In the genomic region with DNA sequence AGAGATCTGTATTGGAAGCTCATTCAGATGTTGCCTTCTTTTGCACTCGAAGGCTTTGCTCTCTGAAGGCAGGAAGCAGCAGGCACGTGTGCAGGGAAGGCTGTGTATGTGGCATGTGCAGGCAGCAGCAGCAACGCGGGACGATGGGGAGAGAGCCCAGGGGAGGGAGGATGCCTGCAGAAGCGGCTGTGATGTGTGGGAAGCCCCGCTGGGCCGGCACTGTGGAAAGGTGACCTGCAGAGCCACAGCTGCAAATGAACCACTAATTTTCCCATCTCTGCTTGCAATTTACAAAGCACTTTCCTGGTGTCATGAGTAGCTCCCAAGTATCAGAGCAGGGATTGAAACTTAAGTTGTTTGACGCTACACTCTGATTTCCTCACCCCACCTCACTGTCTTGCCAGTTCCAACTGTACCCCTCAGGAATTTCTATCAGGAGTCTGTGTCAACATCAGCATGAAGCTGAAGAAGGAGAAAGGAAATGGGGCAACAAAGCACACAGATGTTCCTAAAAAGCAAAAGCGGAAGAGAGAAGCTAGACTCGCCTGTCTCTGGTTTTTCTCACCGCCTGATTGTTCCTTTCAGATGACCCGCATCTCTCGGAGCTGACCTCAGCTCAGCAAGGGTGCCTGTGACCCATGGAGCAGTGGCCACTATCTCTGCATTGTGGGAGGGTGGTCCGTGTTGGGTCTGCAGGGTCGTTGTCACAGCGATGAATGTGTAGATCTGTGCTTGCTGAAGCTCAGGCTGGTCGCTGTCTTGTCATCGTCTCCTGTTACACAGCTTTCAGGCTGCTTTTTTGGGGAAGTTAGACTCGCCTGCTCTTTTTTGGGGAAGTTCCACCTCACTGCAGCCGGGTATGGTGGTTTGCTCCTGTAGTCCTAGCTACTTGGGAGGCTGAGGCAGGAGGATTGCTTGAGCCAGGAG, we compare ENCODE assay signal across 2 cellular contexts.
TF ChIP-seq lines count a peak whose summit lies in the region.

No MANE protein-coding gene starts in this region.

TF ChIP-seq in HEK293, 187 proteins besides CTCF, POLR2A, EP300 and RAD21:
- TF ChIP-seq ZIC2 (tag by site-specific recombination; IDR thresholded peaks at IDR 0.05) (peak; percentile 75), ZNF701 (tag by site-specific recombination; IDR thresholded peaks at IDR 0.05) (no peak)

TF ChIP-seq in H1, 55 proteins besides CTCF, POLR2A, EP300 and RAD21:
- TF ChIP-seq NRF1 (IDR thresholded peaks at IDR 0.05; ENCODE audit: low read depth, low read length) (no peak), TBP (IDR thresholded peaks at IDR 0.05; ENCODE audit: low read depth, low read length) (no peak), KDM5A (IDR thresholded peaks at IDR 0.05; ENCODE audit: low read length) (no peak), POU5F1 (IDR thresholded peaks at IDR 0.05; ENCODE audit: low read depth, low read length) (no peak), CEBPB (IDR thresholded peaks at IDR 0.05; ENCODE audit: low read depth, low read length) (no peak), EGR1 (IDR thresholded peaks at IDR 0.05; ENCODE audit: borderline replicate concordance, low read depth, low read length) (no peak), JUN (IDR thresholded peaks at IDR 0.05; ENCODE audit: low read depth, low read length) (no peak), TAF7 (optimal IDR thresholded peaks at IDR 0.05; ENCODE audit: borderline replicate concordance, low read depth, low read length) (no peak), RNF2 (IDR thresholded peaks at IDR 0.05; ENCODE audit: borderline replicate concordance, low read depth, low read length, missing control alignments, poor library complexity, severe bottlenecking) (no peak)
- TF ChIP-seq, protein P1, sequence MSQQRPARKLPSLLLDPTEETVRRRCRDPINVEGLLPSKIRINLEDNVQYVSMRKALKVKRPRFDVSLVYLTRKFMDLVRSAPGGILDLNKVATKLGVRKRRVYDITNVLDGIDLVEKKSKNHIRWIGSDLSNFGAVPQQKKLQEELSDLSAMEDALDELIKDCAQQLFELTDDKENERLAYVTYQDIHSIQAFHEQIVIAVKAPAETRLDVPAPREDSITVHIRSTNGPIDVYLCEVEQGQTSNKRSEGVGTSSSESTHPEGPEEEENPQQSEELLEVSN (IDR thresholded peaks at IDR 0.05), result peak; percentile 80
- TF ChIP-seq, protein P2, sequence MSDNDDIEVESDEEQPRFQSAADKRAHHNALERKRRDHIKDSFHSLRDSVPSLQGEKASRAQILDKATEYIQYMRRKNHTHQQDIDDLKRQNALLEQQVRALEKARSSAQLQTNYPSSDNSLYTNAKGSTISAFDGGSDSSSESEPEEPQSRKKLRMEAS (IDR thresholded peaks at IDR 0.05), result peak; percentile 92
TF ChIP-seq in H1: peak in this region for 2.
